ENCODE assay signal across 16 cellular contexts in the genomic region with DNA sequence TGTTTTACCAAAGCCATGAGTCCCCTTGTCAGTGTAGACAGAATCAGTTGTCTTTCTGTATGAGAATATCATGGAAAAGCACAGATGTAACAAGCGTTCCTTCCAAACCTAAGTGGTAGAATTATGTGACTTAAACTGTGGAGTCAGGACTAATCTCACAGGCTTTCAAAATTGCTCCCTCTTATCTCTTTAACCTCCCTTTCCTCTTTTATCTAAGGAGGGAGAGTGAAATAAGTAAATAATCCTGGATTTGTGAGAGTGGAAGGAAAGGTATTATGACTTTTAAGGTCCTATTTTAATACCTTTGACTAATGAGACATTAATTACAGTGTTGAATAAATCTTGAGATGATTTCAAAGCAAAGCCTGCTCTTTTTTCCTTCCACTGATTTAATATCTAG. TPM values are rescaled to one million over a fixed set of nuclear protein-coding genes. Genes with fewer than 3 reads are reported as not detected.
"Had no signal": no experiment of that assay in that cellular context is flagged by ENCODE, and none has a peak within 500 bp of the region (broad histone marks: within the 10 kb centered on the region; RNA-seq: fewer than 3 reads in every experiment).

No MANE protein-coding gene starts in this region.

- H3K27me3 ChIP-seq: heart left ventricle, transverse colon had no signal

- H3K4me3 Mint-ChIP-seq: activated CD4-positive, alpha-beta T cell treated with anti-CD3 and anti-CD28 coated beads, Interleukin-2, amount 10 ng/mL, durations not matched to agents 7 days and 5 days; activated naive CD8-positive, alpha-beta T cell treated with anti-CD3 and anti-CD28 coated beads for 36 hours; activated T-helper 1 cell treated with anti-CD3 and anti-CD28 coated beads, Interleukin-12 subunit alpha, Interleukin-12 subunit beta, Interleukin-2, Interleukin-4 antibody, amounts not matched to agents 30 ng/mL and 10 ng/mL and 1 ng/mL, durations not matched to agents 14 hours and 24 hours and 36 hours; naive thymus-derived CD4-positive, alpha-beta T cell; stimulated activated memory B cell treated with anti-CD40 and anti-IgM and Interleukin-4, amounts not matched to agents 10 μg/mL and 1 μg/mL and 100 μg/mL, for 72 hours had no signal

- H3K27ac ChIP-seq: heart left ventricle, transverse colon had no signal

- ATAC-seq: heart left ventricle; left colon; mucosa of descending colon; naive thymus-derived CD4-positive, alpha-beta T cell; stimulated activated memory B cell treated with anti-CD40 and anti-IgM and Interleukin-4, amounts not matched to agents 10 μg/mL and 1 μg/mL and 100 μg/mL, for 72 hours had no signal

- H3K9me3 Mint-ChIP-seq: activated CD4-positive, alpha-beta T cell treated with anti-CD3 and anti-CD28 coated beads, Interleukin-2, amount 10 ng/mL, durations not matched to agents 7 days and 5 days; activated naive CD8-positive, alpha-beta T cell treated with anti-CD3 and anti-CD28 coated beads for 36 hours; activated T-helper 1 cell treated with anti-CD3 and anti-CD28 coated beads, Interleukin-12 subunit alpha, Interleukin-12 subunit beta, Interleukin-2, Interleukin-4 antibody, amounts not matched to agents 30 ng/mL and 10 ng/mL and 1 ng/mL, durations not matched to agents 14 hours and 24 hours and 36 hours; naive thymus-derived CD4-positive, alpha-beta T cell; stimulated activated memory B cell treated with anti-CD40 and anti-IgM and Interleukin-4, amounts not matched to agents 10 μg/mL and 1 μg/mL and 100 μg/mL, for 72 hours had no signal

- H3K27ac Mint-ChIP-seq: activated CD4-positive, alpha-beta T cell treated with anti-CD3 and anti-CD28 coated beads, Interleukin-2, amount 10 ng/mL, durations not matched to agents 7 days and 5 days; activated naive CD8-positive, alpha-beta T cell treated with anti-CD3 and anti-CD28 coated beads for 36 hours; activated T-helper 1 cell treated with anti-CD3 and anti-CD28 coated beads, Interleukin-12 subunit alpha, Interleukin-12 subunit beta, Interleukin-2, Interleukin-4 antibody, amounts not matched to agents 30 ng/mL and 10 ng/mL and 1 ng/mL, durations not matched to agents 14 hours and 24 hours and 36 hours; naive thymus-derived CD4-positive, alpha-beta T cell; stimulated activated memory B cell treated with anti-CD40 and anti-IgM and Interleukin-4, amounts not matched to agents 10 μg/mL and 1 μg/mL and 100 μg/mL, for 72 hours had no signal

- H3K4me1 ChIP-seq: transverse colon had no signal

- H3K36me3 Mint-ChIP-seq: activated naive CD8-positive, alpha-beta T cell treated with anti-CD3 and anti-CD28 coated beads for 36 hours; naive thymus-derived CD4-positive, alpha-beta T cell; stimulated activated memory B cell treated with anti-CD40 and anti-IgM and Interleukin-4, amounts not matched to agents 10 μg/mL and 1 μg/mL and 100 μg/mL, for 72 hours had no signal

- H3K36me3 ChIP-seq: heart left ventricle, transverse colon had no signal

- DNase-seq: activated CD4-positive, alpha-beta T cell treated with anti-CD3 and anti-CD28 coated beads, Interleukin-2, amount 10 ng/mL, durations not matched to agents 7 days and 5 days; activated naive CD8-positive, alpha-beta T cell treated with anti-CD3 and anti-CD28 coated beads for 36 hours; anterior cingulate cortex; cerebellar nuclear complex; effector CD8-positive, alpha-beta T cell; foreskin melanocyte; heart left ventricle; left colon; mucosa of descending colon; naive thymus-derived CD4-positive, alpha-beta T cell; stimulated activated CD4-positive, alpha-beta T cell treated with anti-CD3 and anti-CD28 coated beads, Interleukin-2, amount 100 ng/mL, for 48 hours; substantia nigra; transverse colon had no signal

- H3K4me1 Mint-ChIP-seq: activated CD4-positive, alpha-beta T cell treated with anti-CD3 and anti-CD28 coated beads, Interleukin-2, amount 10 ng/mL, durations not matched to agents 7 days and 5 days; activated naive CD8-positive, alpha-beta T cell treated with anti-CD3 and anti-CD28 coated beads for 36 hours; stimulated activated memory B cell treated with anti-CD40 and anti-IgM and Interleukin-4, amounts not matched to agents 10 μg/mL and 1 μg/mL and 100 μg/mL, for 72 hours had no signal

- H3K9me3 ChIP-seq: heart left ventricle, mucosa of descending colon, transverse colon had no signal

- H3K4me3 ChIP-seq: heart left ventricle, mucosa of descending colon, transverse colon had no signal

- H3K27me3 Mint-ChIP-seq: stimulated activated memory B cell treated with anti-CD40 and anti-IgM and Interleukin-4, amounts not matched to agents 10 μg/mL and 1 μg/mL and 100 μg/mL, for 72 hours had no signal

RNA-seq across cellular contexts. Expression of gene LIFR, which starts 52.4 kb away (rescaled TPM):
- total RNA-seq: activated CD8-positive, alpha-beta memory T cell treated with anti-CD3 and anti-CD28 coated beads for 36 hours; activated naive CD8-positive, alpha-beta T cell treated with anti-CD3 and anti-CD28 coated beads for 36 hours had no signal
- polyA plus RNA-seq: naive thymus-derived CD4-positive, alpha-beta T cell had no signal
